Comparison of ENCODE assay signal across 8 cellular contexts in genomic region chr3:73848173-73848751, GRCh38.
DNase-seq lines count a peak whose midpoint lies in the region; ATAC-seq and TF ChIP-seq lines count a peak whose summit lies in the region.

No MANE protein-coding gene starts in this region.

- peaks cover 7% of the 10 kb centered on the region for H3K9me3 Mint-ChIP-seq in nephron

- H3K27me3 ChIP-seq in colonic mucosa = no peaks in the 10 kb centered on the region

- peaks cover 7% of the 10 kb centered on the region for H3K27me3 Mint-ChIP-seq in nephron (ENCODE audit: low read depth)

- no peak overlapping the region for H3K27ac ChIP-seq in colonic mucosa

- no peaks in the 10 kb centered on the region for H3K36me3 Mint-ChIP-seq in nephron (ENCODE audit: low read depth)

- no peak overlapping the region for H3K27ac Mint-ChIP-seq in nephron

- TF ChIP-seq CTCF in GM12864 (IDR thresholded peaks at IDR 0.05; ENCODE audit: low read depth, low read length, missing control alignments) (peak; percentile 34), colonic mucosa (IDR thresholded peaks at IDR 0.05) (peak; percentile 61), nephron (IDR thresholded peaks at IDR 0.05; ENCODE audit: unreplicated experiment in 3 of 3) (peak; percentile 71 to 86 (median 74))

- H3K4me1 Mint-ChIP-seq in nephron = peaks cover 18% of the 10 kb centered on the region

- intact Hi-C loops in colonic mucosa (cut with DNase I) = loop anchor here (2.0 to 10.0 kb wide), 2 partner anchors 223 to 339 kb away; partner anchors contain the start of gene PDZRN3

- no peak overlapping the region for H3K9ac ChIP-seq in colonic mucosa (ENCODE audit: low read depth in 2 of 2, low read length in 2 of 2)

- H3K4me3 ChIP-seq in GM12864 (ENCODE audit: low read depth, low read length) (no peak overlapping the region), colonic mucosa (no peak overlapping the region)

- no peak overlapping the region for H3K4me3 Mint-ChIP-seq in nephron

- H3K36me3 ChIP-seq in colonic mucosa = no peaks in the 10 kb centered on the region

- DNase-seq in GM12864 (ENCODE audit: low read depth) (no peak), NCI-H2196 (lab: John Stamatoyannopoulos, UW; ENCODE audit: unreplicated experiment) (peak; percentile 1), colonic mucosa (no peak), T-helper 9 cell (no peak)

- H3K4me1 ChIP-seq in colonic mucosa = no peaks in the 10 kb centered on the region

- ATAC-seq in HG03025 (IDR thresholded peaks at IDR 0.05; ENCODE audit: low FRiP score, unreplicated experiment) (no peak), GM21367 (IDR thresholded peaks at IDR 0.05; ENCODE audit: unreplicated experiment) (no peak), HG02571 (IDR thresholded peaks at IDR 0.05; ENCODE audit: unreplicated experiment) (no peak)

- no peaks in the 10 kb centered on the region for H3K9me3 ChIP-seq in colonic mucosa
